15 cellular contexts compared by ENCODE assay signal in genomic region chr2:183349046-183349445, GRCh38.
DNase-seq lines count a peak whose midpoint lies in the region; ATAC-seq and TF ChIP-seq lines count a peak whose summit lies in the region.
"Had no signal": no experiment of that assay in that cellular context is flagged by ENCODE, and none has a peak within 500 bp of the region (broad histone marks: within the 10 kb centered on the region; RNA-seq: fewer than 3 reads in every experiment).

No MANE protein-coding gene starts in this region.

- no peaks in the 10 kb centered on the region for H3K4me1 ChIP-seq in upper lobe of right lung

- no peaks in the 10 kb centered on the region for H3K9me3 ChIP-seq in upper lobe of right lung

- TF ChIP-seq CTCF in upper lobe of right lung (IDR thresholded peaks at IDR 0.05), result no peak

- DNase-seq in C1 segment of cervical spinal cord (lab: John Stamatoyannopoulos, UW), result peak in 8 of 14 donors; percentile 1 to 41 (median 5)
- peak; percentile 74 for DNase-seq in NCI-H146 treated with DMSO at 0.1 percent for 48 hours (lab: John Stamatoyannopoulos, UW; ENCODE audit: unreplicated experiment)
- DNase-seq in hypothalamus (lab: John Stamatoyannopoulos, UW), result peak in 33 of 51 donors; percentile 0 to 74 (median 26)
- DNase-seq in UCSD-AML1 (lab: John Stamatoyannopoulos, UW; ENCODE audit: unreplicated experiment), result no peak
- no peak for DNase-seq in activated CD4-positive, alpha-beta T cell treated with anti-CD3 and anti-CD28 coated beads, Interleukin-2, amount 10 ng/mL, durations not matched to agents 24 days and 14 days
- DNase-seq in upper lobe of right lung, result no peak
- DNase-seq: activated CD8-positive, alpha-beta T cell treated with anti-CD3 and anti-CD28 coated beads, Interleukin-2, amount 10 ng/mL, durations not matched to agents 7 days and 5 days; HCEC 1CT; NCI-H526 treated with DMSO at 0.1 percent for 48 hours; stimulated activated naive CD8-positive, alpha-beta T cell treated with anti-CD3 and anti-CD28 coated beads, Interleukin-15, Interleukin-2, amounts not matched to agents 100 U/mL and 50 U/mL, for 24 hours; T-cell had no signal

- no peak overlapping the region for H3K4me3 Mint-ChIP-seq in activated CD4-positive, alpha-beta T cell treated with anti-CD3 and anti-CD28 coated beads, Interleukin-2, amount 10 ng/mL, durations not matched to agents 24 days and 14 days
- H3K4me3 Mint-ChIP-seq: activated CD8-positive, alpha-beta T cell treated with anti-CD3 and anti-CD28 coated beads, Interleukin-2, amount 10 ng/mL, durations not matched to agents 7 days and 5 days; activated naive CD4-positive, alpha-beta T cell treated with anti-CD3 and anti-CD28 coated beads, Interleukin-2, amount 50 U/mL, for 24 hours; T-cell had no signal

- no peaks in the 10 kb centered on the region for H3K36me3 Mint-ChIP-seq in activated CD4-positive, alpha-beta T cell treated with anti-CD3 and anti-CD28 coated beads, Interleukin-2, amount 10 ng/mL, durations not matched to agents 24 days and 14 days (ENCODE audit: low read depth)
- H3K36me3 Mint-ChIP-seq: T-cell had no signal

- H3K36me3 ChIP-seq in upper lobe of right lung, result no peaks in the 10 kb centered on the region

- H3K27me3 ChIP-seq in upper lobe of right lung, result no peaks in the 10 kb centered on the region

- H3K27ac Mint-ChIP-seq in activated CD4-positive, alpha-beta T cell treated with anti-CD3 and anti-CD28 coated beads, Interleukin-2, amount 10 ng/mL, durations not matched to agents 24 days and 14 days, result no peak overlapping the region
- H3K27ac Mint-ChIP-seq: activated CD8-positive, alpha-beta T cell treated with anti-CD3 and anti-CD28 coated beads, Interleukin-2, amount 10 ng/mL, durations not matched to agents 7 days and 5 days; activated naive CD4-positive, alpha-beta T cell treated with anti-CD3 and anti-CD28 coated beads, Interleukin-2, amount 50 U/mL, for 24 hours; T-cell had no signal

- no peak overlapping the region for H3K4me3 ChIP-seq in upper lobe of right lung

- ATAC-seq in GM21526 (IDR thresholded peaks at IDR 0.05; ENCODE audit: low FRiP score, unreplicated experiment) (peak; percentile 59), GM18870 (IDR thresholded peaks at IDR 0.05; ENCODE audit: unreplicated experiment) (no peak), upper lobe of right lung (no peak)
- ATAC-seq: activated CD8-positive, alpha-beta T cell treated with anti-CD3 and anti-CD28 coated beads, Interleukin-2, amount 10 ng/mL, durations not matched to agents 7 days and 5 days; esophagus mucosa; stimulated activated naive CD8-positive, alpha-beta T cell treated with anti-CD3 and anti-CD28 coated beads, Interleukin-15, Interleukin-2, amounts not matched to agents 100 U/mL and 50 U/mL, for 24 hours; T-cell had no signal

- intact Hi-C loops in activated CD4-positive, alpha-beta T cell treated with anti-CD3 and anti-CD28 coated beads, Interleukin-2, amount 10 ng/mL, durations not matched to agents 24 days and 14 days (cut with micrococcal nuclease), result no loop called here
- intact Hi-C loops in upper lobe of right lung (cut with DNase I), result no loop called here

- no peaks in the 10 kb centered on the region for H3K27me3 Mint-ChIP-seq in activated CD4-positive, alpha-beta T cell treated with anti-CD3 and anti-CD28 coated beads, Interleukin-2, amount 10 ng/mL, durations not matched to agents 24 days and 14 days
- H3K27me3 Mint-ChIP-seq: activated naive CD4-positive, alpha-beta T cell treated with anti-CD3 and anti-CD28 coated beads, Interleukin-2, amount 50 U/mL, for 24 hours; T-cell had no signal

- no peaks in the 10 kb centered on the region for H3K9me3 Mint-ChIP-seq in activated CD4-positive, alpha-beta T cell treated with anti-CD3 and anti-CD28 coated beads, Interleukin-2, amount 10 ng/mL, durations not matched to agents 24 days and 14 days
- H3K9me3 Mint-ChIP-seq: activated naive CD4-positive, alpha-beta T cell treated with anti-CD3 and anti-CD28 coated beads, Interleukin-2, amount 50 U/mL, for 24 hours; T-cell had no signal

- H3K27ac ChIP-seq in upper lobe of right lung, result no peak overlapping the region

- H3K4me1 Mint-ChIP-seq in activated CD4-positive, alpha-beta T cell treated with anti-CD3 and anti-CD28 coated beads, Interleukin-2, amount 10 ng/mL, durations not matched to agents 24 days and 14 days, result no peaks in the 10 kb centered on the region
- H3K4me1 Mint-ChIP-seq: activated naive CD4-positive, alpha-beta T cell treated with anti-CD3 and anti-CD28 coated beads, Interleukin-2, amount 50 U/mL, for 24 hours; T-cell had no signal

Comparison
In these comparisons a context has a peak if more than half of its experiments do, and no peak if none do; other contexts are left out.
1. DNase-seq: peak in C1 segment of cervical spinal cord (8 of 14), NCI-H146 treated with DMSO at 0.1 percent for 48 hours (single experiment) and hypothalamus (33 of 51); none in UCSD-AML1 (single experiment), activated CD4-positive, alpha-beta T cell treated with anti-CD3 and anti-CD28 coated beads, Interleukin-2, amount 10 ng/mL, durations not matched to agents 24 days and 14 days (single experiment) and upper lobe of right lung (single experiment).